ENCODE assay signal across 25 cellular contexts in the genomic region with DNA sequence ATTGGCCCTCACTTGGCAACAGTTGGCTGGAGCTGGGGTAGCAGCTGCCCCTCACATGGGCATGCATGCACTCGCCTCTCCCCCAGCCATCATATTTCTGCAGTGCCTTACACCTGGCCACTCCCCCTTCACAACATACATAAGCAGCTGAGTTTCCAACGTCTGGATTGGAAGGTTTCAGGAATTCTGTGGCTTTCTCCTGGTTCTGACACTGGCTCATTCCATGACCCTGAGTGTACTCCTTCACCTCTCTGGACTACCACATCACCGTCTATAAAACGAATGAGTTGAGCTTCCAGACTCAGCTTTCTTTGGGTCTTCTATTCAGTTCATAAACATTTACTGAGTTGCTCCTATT.
DNase-seq lines count a peak whose midpoint lies in the region; ATAC-seq and TF ChIP-seq lines count a peak whose summit lies in the region.
"Had no signal": no experiment of that assay in that cellular context is flagged by ENCODE, and none has a peak within 500 bp of the region (broad histone marks: within the 10 kb centered on the region; RNA-seq: fewer than 3 reads in every experiment).

No MANE protein-coding gene starts in this region.

- peaks cover 26% of the 10 kb centered on the region for H3K4me1 ChIP-seq in lower lobe of right lung

- H3K27ac ChIP-seq in lower lobe of right lung: no peak overlapping the region
- H3K27ac ChIP-seq: cardiac muscle cell, upper lobe of left lung had no signal

- H3K36me3 ChIP-seq in lower lobe of right lung: no peaks in the 10 kb centered on the region
- H3K36me3 ChIP-seq: adrenal gland, cardiac muscle cell, neutrophil, upper lobe of left lung had no signal

- peak overlapping the region; percentile 18 to 89 (median 29) for H3K27ac Mint-ChIP-seq in nephron
- H3K27ac Mint-ChIP-seq in nephron progenitor cell: no peak overlapping the region
- H3K27ac Mint-ChIP-seq: activated CD8-positive, alpha-beta T cell treated with anti-CD3 and anti-CD28 coated beads, Interleukin-2, amount 10 ng/mL, durations not matched to agents 7 days and 5 days; CD4-positive, alpha-beta T cell; endodermal cell; GM23338 had no signal

- H3K9me3 Mint-ChIP-seq in nephron (no peaks in the 10 kb centered on the region), nephron progenitor cell (no peaks in the 10 kb centered on the region)
- H3K9me3 Mint-ChIP-seq: CD4-positive, alpha-beta T cell; endodermal cell; GM23338; memory B cell had no signal

- H3K27me3 Mint-ChIP-seq in nephron (ENCODE audit: low read depth) (peaks cover 4% of the 10 kb centered on the region), nephron progenitor cell (ENCODE audit: low read depth, poor library complexity) (peaks cover 13% of the 10 kb centered on the region)
- H3K27me3 Mint-ChIP-seq: CD4-positive, alpha-beta T cell; memory B cell had no signal

- no peak for ATAC-seq in lower lobe of right lung
- ATAC-seq: activated CD8-positive, alpha-beta T cell treated with anti-CD3 and anti-CD28 coated beads, Interleukin-2, amount 10 ng/mL, durations not matched to agents 7 days and 5 days; GM23338; left cardiac atrium; PC-3 had no signal

- H3K27me3 ChIP-seq in lower lobe of right lung (ENCODE audit: low read depth): no peaks in the 10 kb centered on the region
- H3K27me3 ChIP-seq: adrenal gland, cardiac muscle cell, neutrophil, upper lobe of left lung had no signal

- H3K9me3 ChIP-seq in lower lobe of right lung: no peaks in the 10 kb centered on the region
- H3K9me3 ChIP-seq: adrenal gland, neutrophil, upper lobe of left lung had no signal

- TF ChIP-seq CTCF in nephron (IDR thresholded peaks at IDR 0.05; ENCODE audit: unreplicated experiment in 3 of 3) (no peak), lower lobe of right lung (IDR thresholded peaks at IDR 0.05) (no peak), nephron progenitor cell (IDR thresholded peaks at IDR 0.05) (no peak)

- H3K36me3 Mint-ChIP-seq in nephron (ENCODE audit: low read depth): no peaks in the 10 kb centered on the region
- no peaks in the 10 kb centered on the region for H3K36me3 Mint-ChIP-seq in nephron progenitor cell (ENCODE audit: low read depth)

- H3K4me1 Mint-ChIP-seq in nephron (peaks cover 76% of the 10 kb centered on the region), nephron progenitor cell (peaks cover 54% of the 10 kb centered on the region)

- no peak overlapping the region for H3K4me3 ChIP-seq in lower lobe of right lung
- H3K4me3 ChIP-seq: adrenal gland, cardiac muscle cell, coronary artery, GM23338, upper lobe of left lung had no signal

- DNase-seq in ELR (ENCODE audit: low read depth) (peak; percentile 61), LHCN-M2 (ENCODE audit: low read depth) (peak; percentile 36), amniotic epithelial cell (ENCODE audit: low read depth) (peak; percentile 70), posterior vena cava (ENCODE audit: low spot score) (no peak), lower lobe of right lung (no peak), SIG-M5 (lab: John Stamatoyannopoulos, UW) (no peak), nephron progenitor cell (no peak)
- DNase-seq: activated CD8-positive, alpha-beta T cell treated with anti-CD3 and anti-CD28 coated beads, Interleukin-2, amount 10 ng/mL, durations not matched to agents 7 days and 5 days; activated effector memory CD4-positive, alpha-beta T cell treated with anti-CD3 and anti-CD28 coated beads, Interleukin-2, amount 50 U/mL, for 16 hours; activated T-cell treated with anti-CD3 and anti-CD28 coated beads for 4 hours; adrenal gland; CD4-positive, alpha-beta T cell; DMS153; endodermal cell; Karpas-422; left cardiac atrium; NCI-H1930; PC-3; upper lobe of left lung had no signal

- intact Hi-C loops in posterior vena cava (cut with DNase I): loop anchor here in 1 of 2 donors (5.0 kb wide), 1 partner anchor 1853 kb away; no protein-coding TSS in a partner anchor
- intact Hi-C loops in lower lobe of right lung (cut with DNase I): no loop called here

- H3K4me3 Mint-ChIP-seq in nephron: peak overlapping the region in 1 of 3 experiments; percentile 51
- H3K4me3 Mint-ChIP-seq in nephron progenitor cell: no peak overlapping the region
- H3K4me3 Mint-ChIP-seq: activated CD8-positive, alpha-beta T cell treated with anti-CD3 and anti-CD28 coated beads, Interleukin-2, amount 10 ng/mL, durations not matched to agents 7 days and 5 days; CD4-positive, alpha-beta T cell; endodermal cell; GM23338; memory B cell had no signal

Comparison
In these comparisons a context has a peak if more than half of its experiments do, and no peak if none do; other contexts are left out.
1. DNase-seq: peak in ELR (single experiment), LHCN-M2 (single experiment) and amniotic epithelial cell (single experiment); none in posterior vena cava (single experiment), lower lobe of right lung (single experiment), SIG-M5 (single experiment) and nephron progenitor cell (single experiment).